Comparison of ENCODE assay signal across 28 cellular contexts in the genomic region with DNA sequence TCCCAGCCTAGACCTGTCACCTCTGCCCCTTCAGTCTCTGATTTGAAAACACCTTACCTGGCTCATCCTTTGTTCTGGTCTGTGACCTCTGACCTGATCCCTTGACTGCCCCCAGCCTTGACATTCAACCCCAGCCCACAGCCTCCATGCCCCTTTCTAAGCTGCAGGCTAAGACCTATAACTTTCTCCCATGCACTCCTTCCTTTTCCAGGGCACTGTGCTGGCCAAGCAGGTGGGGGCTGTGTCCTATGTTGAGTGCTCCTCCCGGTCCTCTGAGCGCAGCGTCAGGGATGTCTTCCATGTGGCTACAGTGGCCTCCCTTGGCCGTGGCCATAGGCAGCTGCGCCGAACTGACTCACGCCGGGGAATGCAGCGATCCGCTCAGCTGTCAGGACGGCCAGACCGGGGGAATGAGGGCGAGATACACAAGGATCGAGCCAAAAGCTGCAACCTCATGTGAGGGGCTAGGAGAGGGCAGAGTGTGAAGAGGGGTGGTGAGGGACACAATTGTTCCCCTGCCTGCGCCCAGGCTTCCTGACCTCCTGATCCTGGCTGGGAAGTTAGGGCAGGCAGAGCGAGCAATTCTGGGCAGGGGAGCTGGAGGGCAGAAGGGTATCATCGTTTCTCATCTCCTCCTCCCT. TPM values are rescaled to one million over a fixed set of nuclear protein-coding genes. Genes with fewer than 3 reads are reported as not detected.
A peak's percentile ranks its signal among the peaks of the same experiment; 100 is the strongest.
DNase-seq lines count a peak whose midpoint lies in the region; ATAC-seq and TF ChIP-seq lines count a peak whose summit lies in the region.
"Had no signal": no experiment of that assay in that cellular context is flagged by ENCODE, and none has a peak within 500 bp of the region (broad histone marks: within the 10 kb centered on the region; RNA-seq: fewer than 3 reads in every experiment).

No MANE protein-coding gene starts in this region.

- H3K9me3 ChIP-seq in H9 (ENCODE audit: control insufficient read depth, low read depth, low read length), result no peaks in the 10 kb centered on the region
- H3K9me3 ChIP-seq in gastrocnemius medialis, result no peaks in the 10 kb centered on the region
- H3K9me3 ChIP-seq in A673 (ENCODE audit: low read depth, low read length, poor library complexity, severe bottlenecking), result no peaks in the 10 kb centered on the region
- H3K9me3 ChIP-seq: thoracic aorta had no signal

- peaks cover 12% of the 10 kb centered on the region for H3K23me2 ChIP-seq in H9 (ENCODE audit: insufficient read length, low read depth, low read length, poor library complexity, severe bottlenecking)

- H3K79me2 ChIP-seq in H9 (ENCODE audit: insufficient read depth, low read length), result no peaks in the 10 kb centered on the region
- H3K79me2 ChIP-seq: hepatocyte had no signal

- H4K91ac ChIP-seq in H9 (ENCODE audit: insufficient read length, low read depth, low read length), result no peak overlapping the region

- no peak overlapping the region for H3T11ph ChIP-seq in H9 (ENCODE audit: low read length)

- no TSS peak for BruUV-seq in A673 (replicated peaks; lab: Mats Ljungman, UMichigan)

- H3K27me3 Mint-ChIP-seq in H9 (ENCODE audit: low read depth), result no peaks in the 10 kb centered on the region
- no peaks in the 10 kb centered on the region for H3K27me3 Mint-ChIP-seq in brain

- H3K27ac ChIP-seq in H9 (ENCODE audit: insufficient read length, low read depth, low read length) (no peak overlapping the region), gastrocnemius medialis (peak overlapping the region in 1 of 4 donors; percentile 26), A673 (ENCODE audit: low read depth, low read length, poor library complexity, severe bottlenecking) (no peak overlapping the region)
- H3K27ac ChIP-seq: coronary artery, foreskin keratinocyte, hepatocyte, SK-N-MC, thoracic aorta had no signal

- POLR2A ChIA-PET in A673 (lab: Charles Lee; ENCODE audit: low non-redundant PET), result no interaction called here

- H3K4ac ChIP-seq in H9 (ENCODE audit: low read depth, low read length), result no peak overlapping the region

- no peak overlapping the region for H4K5ac ChIP-seq in H9 (ENCODE audit: insufficient read length, low read depth, low read length)

- no peak overlapping the region for H2BK12ac ChIP-seq in H9 (ENCODE audit: insufficient read length, low read depth, low read length)

- H3K14ac ChIP-seq in H9 (ENCODE audit: insufficient read depth, low read length), result no peak overlapping the region

- H3K36me3 ChIP-seq in gastrocnemius medialis (no peaks in the 10 kb centered on the region), A673 (ENCODE audit: insufficient read depth, low read length, poor library complexity, severe bottlenecking) (no peaks in the 10 kb centered on the region)
- H3K36me3 ChIP-seq: thoracic aorta had no signal

- intact Hi-C loops in gastrocnemius medialis (cut with DNase I; ENCODE audit: low total_unique reads), result no loop called here
- intact Hi-C loops in A673 (cut with micrococcal nuclease; ENCODE audit: unreplicated experiment), result loop anchor here (10.0 kb wide), 1 partner anchor 96 kb away; a partner anchor contains a TSS

- ATAC-seq in gastrocnemius medialis, result peak; percentile 22 to 39
- ATAC-seq: activated T-cell treated with anti-CD3 and anti-CD28 coated beads, Interleukin-2, amount 50 U/mL, for 72 hours; CD8-positive, alpha-beta T cell; esophagus mucosa; foreskin keratinocyte; left lobe of liver had no signal

- no CpG with 5 or more reads among the region's 17 CpGs for WGBS in H9 (ENCODE audit: extremely low coverage, insufficient read length, low lambda C conversion rate)

- H3K9me3 Mint-ChIP-seq in H9 (no peaks in the 10 kb centered on the region), brain (peaks cover 0 to 3% (median 0%) of the 10 kb centered on the region in 5 experiments)
- H3K9me3 Mint-ChIP-seq: activated CD4-positive, alpha-beta T cell treated with anti-CD3 and anti-CD28 coated beads, Interleukin-2, amount 10 ng/mL, durations not matched to agents 24 days and 14 days; activated T-cell treated with anti-CD3 and anti-CD28 coated beads, Interleukin-2, amount 50 U/mL, for 72 hours; CD8-positive, alpha-beta T cell; HFFc6; immature natural killer cell had no signal

- H2BK120ac ChIP-seq in H9 (ENCODE audit: low read depth, low read length, poor library complexity, severe bottlenecking), result no peak overlapping the region

- H4K20me1 ChIP-seq in H9 (ENCODE audit: control insufficient read depth, insufficient read depth, insufficient read length), result no peaks in the 10 kb centered on the region

- H3K36me3 Mint-ChIP-seq in H9 (ENCODE audit: insufficient read depth in 1 of 3, low read depth in 3 of 3) (peaks cover 10 to 30% (median 25%) of the 10 kb centered on the region in 3 experiments; a peak in 6 of 7 replicates), brain (peaks cover 6% of the 10 kb centered on the region)
- H3K36me3 Mint-ChIP-seq: immature natural killer cell had no signal

- no peak overlapping the region for H2BK5ac ChIP-seq in H9 (ENCODE audit: insufficient read length, low read length)

- CTCF ChIA-PET in A673 (lab: Charles Lee), result no interaction called here

- in situ Hi-C loops in gastrocnemius medialis (cut with MboI; ENCODE audit: low sequenced_read_pairs in 4 of 4), result no loop called here

- H3K18ac ChIP-seq in H9 (ENCODE audit: insufficient read length, low read depth, low read length), result no peak overlapping the region

- no peaks in the 10 kb centered on the region for H3K27me3 ChIP-seq in H9 (ENCODE audit: insufficient read depth, low read length)
- no peaks in the 10 kb centered on the region for H3K27me3 ChIP-seq in gastrocnemius medialis
- no peaks in the 10 kb centered on the region for H3K27me3 ChIP-seq in A673 (replicated peaks; ENCODE audit: insufficient read depth, low read depth, low read length, poor library complexity)
- H3K27me3 ChIP-seq: hepatocyte had no signal

- no peak overlapping the region for H2BK20ac ChIP-seq in H9 (ENCODE audit: low read depth, low read length, poor library complexity, severe bottlenecking)

- H3K4me3 Mint-ChIP-seq in H9 (peak overlapping the region; percentile 50 to 67; a peak in 4 of 5 replicates), brain (peak overlapping the region in 3 of 5 experiments; percentile 5 to 52 (median 25))
- H3K4me3 Mint-ChIP-seq: activated CD4-positive, alpha-beta T cell treated with anti-CD3 and anti-CD28 coated beads, Interleukin-2, amount 10 ng/mL, durations not matched to agents 24 days and 14 days; activated T-cell treated with anti-CD3 and anti-CD28 coated beads, Interleukin-2, amount 50 U/mL, for 72 hours; CD8-positive, alpha-beta T cell; HFFc6; immature natural killer cell had no signal

- H3K4me2 ChIP-seq in H9 (ENCODE audit: insufficient read depth, insufficient read length, low read length), result no peak overlapping the region
- H3K4me2 ChIP-seq: hepatocyte had no signal

- H3K4me1 Mint-ChIP-seq in H9 (peaks cover 48 to 60% of the 10 kb centered on the region in 2 experiments), brain (peaks cover 44% of the 10 kb centered on the region)

- no peak overlapping the region for H2BK15ac ChIP-seq in H9 (ENCODE audit: low read depth, low read length)

- H3K27ac Mint-ChIP-seq in H9 (peak overlapping the region; percentile 76 to 90 (median 85)), brain (peak overlapping the region in 2 of 5 experiments; percentile 74 to 87)
- H3K27ac Mint-ChIP-seq: activated CD4-positive, alpha-beta T cell treated with anti-CD3 and anti-CD28 coated beads, Interleukin-2, amount 10 ng/mL, durations not matched to agents 24 days and 14 days; activated T-cell treated with anti-CD3 and anti-CD28 coated beads, Interleukin-2, amount 50 U/mL, for 72 hours; CD8-positive, alpha-beta T cell; HFFc6 had no signal

- H2AFZ ChIP-seq in H9 (ENCODE audit: low read length), result no peak overlapping the region
- H2AFZ ChIP-seq: hepatocyte had no signal

- H2AK5ac ChIP-seq in H9 (ENCODE audit: insufficient read length, low read length), result no peak overlapping the region

- TF ChIP-seq POLR2A in gastrocnemius medialis (IDR thresholded peaks at IDR 0.05), result no peak

- no peak overlapping the region for H4K8ac ChIP-seq in H9 (replicated peaks; ENCODE audit: insufficient read length, low read depth, low read length)

- H3K9ac ChIP-seq in H9 (ENCODE audit: extremely low read depth, insufficient read length, low read length), result no peak overlapping the region

- H3K4me1 ChIP-seq in H9 (ENCODE audit: insufficient read depth, low read length), result peaks cover 10% of the 10 kb centered on the region; the same call in 1 of the 2 replicates
- peaks cover 9 to 11% of the 10 kb centered on the region in 2 donors for H3K4me1 ChIP-seq in gastrocnemius medialis
- H3K4me1 ChIP-seq in A673 (ENCODE audit: insufficient read depth, low read length, poor library complexity, severe bottlenecking), result no peaks in the 10 kb centered on the region
- H3K4me1 ChIP-seq: foreskin keratinocyte had no signal

- no peak overlapping the region for H3K4me3 ChIP-seq in gastrocnemius medialis
- H3K4me3 ChIP-seq in A673 (ENCODE audit: low read depth, low read length, poor library complexity, severe bottlenecking), result no peak overlapping the region
- H3K4me3 ChIP-seq: coronary artery, hepatocyte, SK-N-MC, thoracic aorta had no signal

- DNase-seq in H9 (no peak), gastrocnemius medialis (peak; percentile 30 to 64), cerebellar cortex (ENCODE audit: low spot score) (no peak), A673 (ENCODE audit: low spot score) (no peak)
- DNase-seq: activated CD4-positive, alpha-beta T cell treated with anti-CD3 and anti-CD28 coated beads, Interleukin-2, amount 10 ng/mL, durations not matched to agents 24 days and 14 days; activated naive CD4-positive, alpha-beta T cell treated with Interleukin-2 at 50 U/mL for 16 hours; activated T-cell treated with anti-CD3 and anti-CD28 coated beads, Interleukin-2, amount 50 U/mL, for 72 hours; amygdala; CD8-positive, alpha-beta T cell; DMS153; foreskin keratinocyte; HFFc6; immature natural killer cell; mesenchymal stem cell; NCI-H1105 treated with DMSO at 0.1 percent for 48 hours; NCI-H2029; NCI-H2227 treated with DMSO at 0.1 percent for 48 hours; NCI-H748 treated with DMSO at 0.1 percent for 48 hours; stimulated activated CD4-positive, alpha-beta T cell treated with anti-CD3 and anti-CD28 coated beads, Interleukin-4, amount 100 ng/mL, for 4 hours; stimulated activated naive CD4-positive, alpha-beta T cell; T-helper 2 cell had no signal

- H3K23ac ChIP-seq in H9 (ENCODE audit: insufficient read length, low read depth, low read length), result no peak overlapping the region

- H3K79me1 ChIP-seq in H9 (ENCODE audit: insufficient read depth, low read depth, low read length, poor library complexity, severe bottlenecking), result no peaks in the 10 kb centered on the region

- H3K56ac ChIP-seq in H9 (ENCODE audit: insufficient read length, low read depth, low read length), result no peak overlapping the region

- TF ChIP-seq CTCF in H9 (conservative IDR thresholded peaks at IDR 0.05) (no peak), brain (conservative IDR thresholded peaks at IDR 0.05) (no peak), gastrocnemius medialis (IDR thresholded peaks at IDR 0.05 in 4 of 5, conservative IDR thresholded peaks at IDR 0.05 in 1 of 5) (no peak), A673 (conservative IDR thresholded peaks at IDR 0.05; ENCODE audit: low read depth, low read length) (no peak)

RNA-seq across cellular contexts. Expression of a gene that starts 3.3 kb away (rescaled TPM):
- total RNA-seq in H9 (2021), result 47.8 and 50.7 TPM in 2 replicates
- polyA plus RNA-seq in brain (ENCODE audit: insufficient read depth, low read depth, low replicate concordance), result 30.3 TPM
- total RNA-seq in gastrocnemius medialis, result under 1 TPM in 3 of 4 donors, not detected in 1; 0.04 to 0.10 (median 0.10) TPM
- total RNA-seq in A673 (2021), result 5.5 and 6.7 TPM in 2 replicates
- total RNA-seq: activated T-cell treated with anti-CD3 and anti-CD28 coated beads, Interleukin-2, amount 50 U/mL, for 72 hours had no signal
- polyA plus RNA-seq: immature natural killer cell had no signal

RNA-seq across cellular contexts. Expression of a gene that starts 6.2 kb away (rescaled TPM):
- total RNA-seq in H9 (2021) (262 and 274 TPM in 2 replicates), gastrocnemius medialis (10 to 100 TPM; 18.0 to 49.5 (median 35.8) TPM), A673 (2021) (45.2 and 47.0 TPM in 2 replicates)
- 594 TPM for polyA plus RNA-seq in brain (ENCODE audit: insufficient read depth, low read depth, low replicate concordance)

RNA-seq across cellular contexts. Expression of a gene that starts 21.8 kb away (rescaled TPM):
- 3.1 and 4.2 TPM in 2 replicates for total RNA-seq in H9 (2021)
- 15.5 TPM for polyA plus RNA-seq in brain (ENCODE audit: insufficient read depth, low read depth, low replicate concordance)
- 10 to 100 TPM in 1 of 4 donors, 1 to 10 TPM in 3; 1.3 to 11.0 (median 4.0) TPM for total RNA-seq in gastrocnemius medialis
- 4.9 and 7.2 TPM in 2 replicates for total RNA-seq in A673 (2021)

RNA-seq across cellular contexts. Expression of a gene that starts 30.1 kb away (rescaled TPM):
- total RNA-seq in H9 (2021) (1,514 and 1,552 TPM in 2 replicates), gastrocnemius medialis (1,000 to 10,000 TPM in 2 of 4 donors, 100 to 1,000 TPM in 2; 800 to 1,300 (median 1,077) TPM), A673 (2021) (547 and 560 TPM in 2 replicates)
- 3,023 TPM for polyA plus RNA-seq in brain (ENCODE audit: insufficient read depth, low read depth, low replicate concordance)

RNA-seq across cellular contexts. Expression of a gene that starts 48.0 kb away (rescaled TPM):
- total RNA-seq in H9 (2021) (18.3 and 18.8 TPM in 2 replicates), gastrocnemius medialis (10 to 100 TPM; 13.8 to 19.8 (median 16.4) TPM), A673 (2021) (7.3 and 8.0 TPM in 2 replicates)
- 16.7 TPM for polyA plus RNA-seq in brain (ENCODE audit: insufficient read depth, low read depth, low replicate concordance)

Comparison
In these comparisons a context has a peak if more than half of its experiments do, and no peak if none do; other contexts are left out.
1. DNase-seq: peak in gastrocnemius medialis (2 of 2); none in H9 (single experiment), cerebellar cortex (single experiment) and A673 (single experiment).